13 cellular contexts compared by ENCODE assay signal in genomic region chr10:112490543-112490942, GRCh38. TPM values are rescaled to one million over a fixed set of nuclear protein-coding genes. Genes with fewer than 3 reads are reported as not detected.
DNase-seq lines count a peak whose midpoint lies in the region; ATAC-seq lines count a peak whose summit lies in the region.
"Had no signal": no experiment of that assay in that cellular context is flagged by ENCODE, and none has a peak within 500 bp of the region (broad histone marks: within the 10 kb centered on the region; RNA-seq: fewer than 3 reads in every experiment).

No MANE protein-coding gene starts in this region.

- DNase-seq in COR-L47 (lab: John Stamatoyannopoulos, UW) (peak; percentile 78), MG63 (peak; percentile 53), NCI-H510A (lab: John Stamatoyannopoulos, UW) (peak; percentile 86), fibroblast of gingiva (ENCODE audit: low read depth) (peak; percentile 27), UCSD-AML1 (lab: John Stamatoyannopoulos, UW; ENCODE audit: unreplicated experiment) (no peak), AG20443 (ENCODE audit: low spot score) (no peak)
- no peak for DNase-seq in stimulated activated CD4-positive, alpha-beta T cell treated with anti-CD3 and anti-CD28 coated beads, Interleukin-1b, Interleukin-23, amount 100 ng/mL, for 48 hours
- DNase-seq: activated CD4-positive, alpha-beta T cell treated with anti-CD3 and anti-CD28 coated beads for 4 hours; activated gamma-delta T cell treated with Interleukin-2 at 50 U/mL for 16 hours; foreskin melanocyte; left cardiac atrium; stimulated activated CD4-positive, alpha-beta T cell treated with anti-CD3 and anti-CD28 coated beads, Interleukin-4, amount 100 ng/mL, for 4 hours had no signal

- no peaks in the 10 kb centered on the region for H3K9me3 ChIP-seq in MG63

- H3K4me3 ChIP-seq in MG63: no peak overlapping the region

- no peaks in the 10 kb centered on the region for H3K27me3 ChIP-seq in MG63

- no peak for ATAC-seq in GM18517 (IDR thresholded peaks at IDR 0.05; ENCODE audit: unreplicated experiment)
- ATAC-seq: left cardiac atrium had no signal

- no peaks in the 10 kb centered on the region for H3K36me3 ChIP-seq in MG63

RNA-seq across cellular contexts. Expression of gene VTI1A, which starts 43.5 kb away (rescaled TPM):
- 12.0 and 19.1 TPM in 2 replicates for total RNA-seq in MG63 (2014; rRNA removed; shearing (Covaris generic); ENCODE audit: low replicate concordance)

RNA-seq across cellular contexts. Expression of gene ZDHHC6, which starts 43.8 kb away (rescaled TPM):
- 12.8 and 18.4 TPM in 2 replicates for total RNA-seq in MG63 (2014; rRNA removed; shearing (Covaris generic); ENCODE audit: low replicate concordance)

Comparison
In these comparisons a context has a peak if more than half of its experiments do, and no peak if none do; other contexts are left out.
1. DNase-seq: peak in COR-L47 (single experiment), MG63 (single experiment), NCI-H510A (single experiment) and fibroblast of gingiva (single experiment); none in stimulated activated CD4-positive, alpha-beta T cell treated with anti-CD3 and anti-CD28 coated beads, Interleukin-1b, Interleukin-23, amount 100 ng/mL, for 48 hours (single experiment), UCSD-AML1 (single experiment) and AG20443 (single experiment).